35 cellular contexts compared by ENCODE assay signal in the genomic region with DNA sequence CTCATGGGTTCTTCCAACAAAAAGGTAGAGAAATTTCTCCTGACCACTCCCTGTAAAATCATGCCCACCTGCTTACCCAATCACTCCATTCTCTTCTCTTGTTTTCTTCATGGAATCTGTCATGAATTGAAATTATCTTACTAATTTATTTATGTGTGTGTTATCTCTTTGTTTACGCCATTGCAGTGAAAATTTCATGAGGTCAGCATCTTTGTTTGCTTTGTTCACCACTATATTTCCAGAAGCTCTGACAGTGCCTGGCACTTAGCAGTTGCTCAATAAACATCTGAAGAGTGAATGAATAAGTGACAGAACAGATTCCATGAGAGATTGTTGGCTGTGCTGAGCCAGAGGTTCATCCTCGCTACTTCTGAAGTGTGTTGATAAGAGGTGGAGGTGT.
"Had no signal": no experiment of that assay in that cellular context is flagged by ENCODE, and none has a peak within 500 bp of the region (broad histone marks: within the 10 kb centered on the region; RNA-seq: fewer than 3 reads in every experiment).

No MANE protein-coding gene starts in this region.

- H3K4me3 ChIP-seq: MG63 had no signal

- H3K9me3 ChIP-seq: MG63 had no signal

- H3K36me3 ChIP-seq: MG63 had no signal

- DNase-seq: MG63, MM.1S, MV-4-11, NCI-H1048, NCI-H1092, NCI-H1092 treated with DMSO at 0.1 percent for 48 hours, NCI-H1105, NCI-H1105 treated with DMSO at 0.1 percent for 48 hours, NCI-H1417, NCI-H1417 treated with DMSO at 0.1 percent for 48 hours, NCI-H1436, NCI-H1436 treated with DMSO at 0.1 percent for 48 hours, NCI-H146, NCI-H1694, NCI-H1694 treated with DMSO at 0.1 percent for 48 hours, NCI-H187, NCI-H187 treated with DMSO at 0.1 percent for 48 hours, NCI-H1930, NCI-H2029, NCI-H2029 treated with DMSO at 0.1 percent for 48 hours, NCI-H2081, NCI-H2081 treated with DMSO at 0.1 percent for 48 hours, NCI-H2107, NCI-H2171, NCI-H2171 treated with DMSO at 0.1 percent for 48 hours, NCI-H2227 treated with DMSO at 0.1 percent for 48 hours, NCI-H226, NCI-H345, NCI-H446, NCI-H446 treated with DMSO at 0.1 percent for 48 hours, NCI-H510A, NCI-H510A treated with DMSO at 0.1 percent for 48 hours, NCI-H524, NCI-H524 treated with DMSO at 0.1 percent for 48 hours, NCI-H526 had no signal

- H3K27me3 ChIP-seq: MG63 had no signal
